ENCODE assay signal across 15 cellular contexts in the genomic region with DNA sequence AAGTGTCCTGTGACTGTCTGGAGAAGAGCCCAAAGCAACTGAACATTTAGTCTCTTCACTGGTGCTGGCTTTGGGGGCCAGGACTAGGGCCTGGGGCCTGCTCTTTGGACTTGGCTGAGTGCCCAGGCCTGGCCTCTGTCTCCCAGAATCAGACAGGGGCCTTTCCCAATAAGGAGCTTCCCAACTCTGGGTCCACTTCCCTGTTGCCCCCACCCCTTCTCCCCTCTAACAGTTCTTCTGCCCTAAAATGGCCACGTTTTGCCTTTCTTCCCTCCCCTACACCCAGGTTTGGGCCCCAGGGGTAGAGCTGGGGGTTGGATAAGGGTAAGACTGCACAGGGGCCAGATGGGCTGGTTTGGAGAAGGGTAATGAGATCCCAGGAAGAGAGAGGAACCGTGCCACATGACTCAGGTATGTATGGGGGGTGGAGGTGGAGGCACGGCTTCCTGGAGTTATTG. TPM values are rescaled to one million over a fixed set of nuclear protein-coding genes. Genes with fewer than 3 reads are reported as not detected.
DNase-seq lines count a peak whose midpoint lies in the region; ATAC-seq, FAIRE-seq and TF ChIP-seq lines count a peak whose summit lies in the region.
"Had no signal": no experiment of that assay in that cellular context is flagged by ENCODE, and none has a peak within 500 bp of the region (broad histone marks: within the 10 kb centered on the region; RNA-seq: fewer than 3 reads in every experiment).

No MANE protein-coding gene starts in this region.

- WGBS in K562 (ENCODE audit: insufficient coverage, low coverage, missing lambda C conversion rate): 45% methylated on average over 2 of the region's 3 CpGs
- 67 to 75% (median 71%) methylated on average over 3 of the region's 3 CpGs for WGBS in stomach, 5 donors

- H3K4me1 Mint-ChIP-seq in activated T-helper 2 cell treated with anti-CD3 and anti-CD28 coated beads, Interferon-gamma antibody, Interleukin-2, Interleukin-4, amounts not matched to agents 10 μg/mL and 5 μg/mL and 100 μg/mL, durations not matched to agents 14 hours and 24 hours and 36 hours (ENCODE audit: low read depth): peaks cover 36% of the 10 kb centered on the region

- peak overlapping the region; percentile 1; the same call in 1 of the 2 replicates for H3K4me2 ChIP-seq in K562 (ENCODE audit: insufficient read depth, low read length)

- H3K4me3 ChIP-seq in HL-60 (replicated peaks; ENCODE audit: insufficient read depth, low read length) (no peak overlapping the region), K562 (no peak overlapping the region), stomach (no peak overlapping the region)

- H3K4me1 ChIP-seq in K562 (replicated peaks in 1 of 2; ENCODE audit: control insufficient read depth in 2 of 2, insufficient read depth in 2 of 2, low read length in 2 of 2): peaks cover 30 to 74% of the 10 kb centered on the region in 2 experiments
- H3K4me1 ChIP-seq in stomach: peaks cover 8 to 53% (median 20%) of the 10 kb centered on the region in 4 donors

- no peaks in the 10 kb centered on the region for H3K79me2 ChIP-seq in K562 (ENCODE audit: control insufficient read depth, insufficient read depth, low read length)

- no peak overlapping the region for H3K4me3 Mint-ChIP-seq in activated T-helper 2 cell treated with anti-CD3 and anti-CD28 coated beads, Interferon-gamma antibody, Interleukin-2, Interleukin-4, amounts not matched to agents 10 μg/mL and 5 μg/mL and 100 μg/mL, durations not matched to agents 14 hours and 24 hours and 36 hours (ENCODE audit: low read depth)
- H3K4me3 Mint-ChIP-seq: activated naive CD4-positive, alpha-beta T cell treated with anti-CD3 and anti-CD28 coated beads, Interleukin-2, amount 10 ng/mL, durations not matched to agents 7 days and 5 days had no signal

- no peaks in the 10 kb centered on the region for H4K20me1 ChIP-seq in K562 (replicated peaks; ENCODE audit: control insufficient read depth, insufficient read depth, low read length)

- ATAC-seq in K562: no peak; the same call in 2 of the 3 replicates
- ATAC-seq in left lobe of liver: peak; percentile 59
- ATAC-seq in GM19351 (IDR thresholded peaks at IDR 0.05; ENCODE audit: unreplicated experiment): no peak
- no peak for ATAC-seq in GM21786 (IDR thresholded peaks at IDR 0.05; ENCODE audit: unreplicated experiment)

- H3K9me3 ChIP-seq in K562 (replicated peaks; ENCODE audit: control insufficient read depth, insufficient read depth, low read depth, low read length) (no peaks in the 10 kb centered on the region), stomach (no peaks in the 10 kb centered on the region)

- H2AFZ ChIP-seq in K562 (ENCODE audit: low read depth, low read length): peak overlapping the region; percentile 93

- H3K27ac ChIP-seq in HL-60 (replicated peaks): peak overlapping the region; percentile 65
- H3K27ac ChIP-seq in K562 (ENCODE audit: extremely low read depth, low read depth, low read length): peak overlapping the region; percentile 73
- H3K27ac ChIP-seq in stomach: peak overlapping the region in 4 of 5 donors; percentile 45 to 74 (median 62)

- TF ChIP-seq EP300 in K562 (IDR thresholded peaks at IDR 0.05; ENCODE audit: low read length) (no peak), stomach (IDR thresholded peaks at IDR 0.05) (no peak)

- H3K9me1 ChIP-seq in K562 (ENCODE audit: control insufficient read depth, insufficient read depth, low read length): no peaks in the 10 kb centered on the region

- no peak for TF ChIP-seq RAD21 in K562 (CRISPR knock-in tag; conservative IDR thresholded peaks at IDR 0.05 in 1 of 2, IDR thresholded peaks at IDR 0.05 in 1 of 2)

- peaks cover 27% of the 10 kb centered on the region for H3K27me3 Mint-ChIP-seq in activated T-helper 2 cell treated with anti-CD3 and anti-CD28 coated beads, Interferon-gamma antibody, Interleukin-2, Interleukin-4, amounts not matched to agents 10 μg/mL and 5 μg/mL and 100 μg/mL, durations not matched to agents 14 hours and 24 hours and 36 hours (ENCODE audit: low read depth)

- peak overlapping the region; percentile 46 to 61 for H3K9ac ChIP-seq in K562 (ENCODE audit: insufficient read depth in 1 of 2, low read depth in 2 of 2, low read length in 2 of 2)

- CTCF ChIA-PET in K562 (lab: Yijun Ruan, JAX; ENCODE audit: low intra/inter-chr PET ratio): no interaction called here

- in situ Hi-C loops in K562 (cut with MboI): no loop called here

- DNase-seq in HL-60 (ENCODE audit: low read depth in 1 of 2, low spot score in 1 of 2) (no peak), K562 (ENCODE audit: extremely low read depth in 1 of 4, low spot score in 3 of 4) (peak in 1 of 4 experiments; percentile 38), left lobe of liver (ENCODE audit: low spot score) (no peak), stomach (no peak), AG08396 (ENCODE audit: low spot score) (no peak)
- no peak for DNase-seq in activated T-helper 2 cell treated with anti-CD3 and anti-CD28 coated beads, Interferon-gamma antibody, Interleukin-2, Interleukin-4, amounts not matched to agents 10 μg/mL and 5 μg/mL and 100 μg/mL, durations not matched to agents 14 hours and 24 hours and 36 hours (ENCODE audit: low spot score)
- DNase-seq: activated naive CD4-positive, alpha-beta T cell treated with anti-CD3 and anti-CD28 coated beads, Interleukin-2, amount 10 ng/mL, durations not matched to agents 7 days and 5 days; cortex of kidney; foreskin melanocyte; occipital lobe; stimulated activated CD4-positive, alpha-beta T cell treated with anti-CD3 and anti-CD28 coated beads, Interleukin-2, amount 100 ng/mL, for 48 hours; stimulated activated naive CD4-positive, alpha-beta T cell had no signal

- FAIRE-seq in K562 (lab: Jason Lieb, UNC): no peak

- H3K9me3 Mint-ChIP-seq in activated T-helper 2 cell treated with anti-CD3 and anti-CD28 coated beads, Interferon-gamma antibody, Interleukin-2, Interleukin-4, amounts not matched to agents 10 μg/mL and 5 μg/mL and 100 μg/mL, durations not matched to agents 14 hours and 24 hours and 36 hours: no peaks in the 10 kb centered on the region
- H3K9me3 Mint-ChIP-seq: activated naive CD4-positive, alpha-beta T cell treated with anti-CD3 and anti-CD28 coated beads, Interleukin-2, amount 10 ng/mL, durations not matched to agents 7 days and 5 days had no signal

- TF ChIP-seq POLR2A in K562 (conservative IDR thresholded peaks at IDR 0.05) (no peak), stomach (IDR thresholded peaks at IDR 0.05) (no peak)

- H3K27me3 ChIP-seq in HL-60 (ENCODE audit: insufficient read depth, poor library complexity, severe bottlenecking) (no peaks in the 10 kb centered on the region), K562 (ENCODE audit: control insufficient read depth in 2 of 2, insufficient read depth in 2 of 2, low read length in 2 of 2) (no peaks in the 10 kb centered on the region), stomach (peaks cover 0 to 18% (median 0%) of the 10 kb centered on the region in 3 donors)

- TF ChIP-seq CTCF in HL-60 (IDR thresholded peaks at IDR 0.05; ENCODE audit: insufficient read depth, low read length): no peak
- no peak for TF ChIP-seq CTCF in K562 (IDR thresholded peaks at IDR 0.05 in 2 of 3, conservative IDR thresholded peaks at IDR 0.05 in 1 of 3; ENCODE audit: insufficient read depth in 2 of 3, low read depth in 1 of 3, low read length in 3 of 3)
- TF ChIP-seq CTCF in stomach (IDR thresholded peaks at IDR 0.05): no peak

- H3K36me3 ChIP-seq in K562 (ENCODE audit: control insufficient read depth, insufficient read depth, low read length) (no peaks in the 10 kb centered on the region), stomach (no peaks in the 10 kb centered on the region)

- H3K36me3 Mint-ChIP-seq in activated T-helper 2 cell treated with anti-CD3 and anti-CD28 coated beads, Interferon-gamma antibody, Interleukin-2, Interleukin-4, amounts not matched to agents 10 μg/mL and 5 μg/mL and 100 μg/mL, durations not matched to agents 14 hours and 24 hours and 36 hours (ENCODE audit: low read depth): no peaks in the 10 kb centered on the region
- H3K36me3 Mint-ChIP-seq: activated naive CD4-positive, alpha-beta T cell treated with anti-CD3 and anti-CD28 coated beads, Interleukin-2, amount 10 ng/mL, durations not matched to agents 7 days and 5 days had no signal

- POLR2A ChIA-PET in K562 (lab: Yijun Ruan, JAX): interaction anchor here (0.6 to 2.0 kb wide), 4 partner anchors 18 to 48 kb away, joined by 3 to 6 read pairs (median 4); no protein-coding TSS in a partner anchor

- BruUV-seq in K562 (replicated peaks; lab: Mats Ljungman, UMichigan): no TSS peak

- intact Hi-C loops in K562 (cut with micrococcal nuclease): no loop called here
- intact Hi-C loops in stomach (cut with DNase I; ENCODE audit: low total_unique reads): no loop called here
- intact Hi-C loops in activated T-helper 2 cell treated with anti-CD3 and anti-CD28 coated beads, Interferon-gamma antibody, Interleukin-2, Interleukin-4, amounts not matched to agents 10 μg/mL and 5 μg/mL and 100 μg/mL, durations not matched to agents 14 hours and 24 hours and 36 hours (cut with micrococcal nuclease): no loop called here

- no peak overlapping the region for H3K27ac Mint-ChIP-seq in activated T-helper 2 cell treated with anti-CD3 and anti-CD28 coated beads, Interferon-gamma antibody, Interleukin-2, Interleukin-4, amounts not matched to agents 10 μg/mL and 5 μg/mL and 100 μg/mL, durations not matched to agents 14 hours and 24 hours and 36 hours
- H3K27ac Mint-ChIP-seq: activated naive CD4-positive, alpha-beta T cell treated with anti-CD3 and anti-CD28 coated beads, Interleukin-2, amount 10 ng/mL, durations not matched to agents 7 days and 5 days had no signal

RNA-seq across cellular contexts. Expression of a gene that starts 10.0 kb away (rescaled TPM):
- total RNA-seq in K562 (2011; cell fraction: chromatin; rRNA removed; ENCODE audit: low replicate concordance): 326 and 672 TPM in 2 replicates
- total RNA-seq in K562 (2011; cell fraction: nucleolus; rRNA removed): 425 and 592 TPM in 2 replicates
- total RNA-seq in K562 (2011; cell fraction: nucleoplasm; rRNA removed): 368 and 393 TPM in 2 replicates
- total RNA-seq in K562 (2014; rRNA removed) (47.4 and 59.0 TPM in 2 replicates), K562 (2014; rRNA removed; fragmentation: Illumina TruSeq; extraction: Trizol) (41.7 and 49.0 TPM in 2 replicates), K562 (2015; rRNA removed; fragmentation: Illumina TruSeq; extraction: Trizol) (33.7 and 34.5 TPM in 2 replicates), K562 (2021) (71.0 and 75.2 TPM in 2 replicates), left lobe of liver (29.2 TPM), stomach (100 to 1,000 TPM in 2 of 5 donors, 10 to 100 TPM in 3; 53.7 to 182 (median 88.8) TPM)
- polyA plus RNA-seq in K562 (2011; rRNA removed) (55.5 and 114 TPM in 2 replicates), K562 (2014; fragmentation: Illumina TruSeq; extraction: Trizol) (82.1 and 82.8 TPM in 2 replicates), K562 (2014; fragmentation: Nextera tagmentation; extraction: Ambion mirVana) (1 to 10 TPM; 9.1 to 9.2 TPM), K562 (2014; rRNA removed) (34.0 and 36.0 TPM in 2 replicates), stomach (100 to 1,000 TPM in 1 of 3 donors, 10 to 100 TPM in 2; 29.3 to 102 (median 33.2) TPM)
- 44.7 and 52.4 TPM in 2 replicates for polyA plus RNA-seq in K562 (2011; cell fraction: cytosol; rRNA removed)
- 273 and 364 TPM in 2 replicates for polyA plus RNA-seq in K562 (2011; cell fraction: nucleus; rRNA removed)
- polyA plus RNA-seq in K562 (2012): 58.8 and 103 TPM in 2 replicates
- polyA minus RNA-seq in K562 (2011; rRNA and poly(A)+ RNA removed): 104 and 113 TPM in 2 replicates
- polyA minus RNA-seq in K562 (2011; cell fraction: cytosol; rRNA and poly(A)+ RNA removed): 72.0 and 119 TPM in 2 replicates
- polyA minus RNA-seq in K562 (2011; cell fraction: nucleus; rRNA and poly(A)+ RNA removed): 150 and 186 TPM in 2 replicates
- 41.4 and 41.5 TPM in 2 replicates for total RNA-seq in activated T-helper 2 cell treated with anti-CD3 and anti-CD28 coated beads, Interferon-gamma antibody, Interleukin-2, Interleukin-4, amounts not matched to agents 10 μg/mL and 5 μg/mL and 100 μg/mL, durations not matched to agents 14 hours and 24 hours and 36 hours

RNA-seq across cellular contexts. Expression of a gene that starts 44.4 kb away (rescaled TPM):
- 171 and 231 TPM in 2 replicates for total RNA-seq in K562 (2011; cell fraction: chromatin; rRNA removed; ENCODE audit: low replicate concordance)
- 114 and 120 TPM in 2 replicates for total RNA-seq in K562 (2011; cell fraction: nucleolus; rRNA removed)
- total RNA-seq in K562 (2011; cell fraction: nucleoplasm; rRNA removed): 142 and 195 TPM in 2 replicates
- total RNA-seq in K562 (2014; rRNA removed) (247 and 289 TPM in 2 replicates), K562 (2014; rRNA removed; fragmentation: Illumina TruSeq; extraction: Trizol) (426 and 493 TPM in 2 replicates), K562 (2015; rRNA removed; fragmentation: Illumina TruSeq; extraction: Trizol) (370 and 390 TPM in 2 replicates), K562 (2021) (275 and 293 TPM in 2 replicates), left lobe of liver (0.45 TPM), stomach (not detected)
- polyA plus RNA-seq in K562 (2011; rRNA removed) (755 and 772 TPM in 2 replicates), K562 (2014; fragmentation: Illumina TruSeq; extraction: Trizol) (506 and 588 TPM in 2 replicates), K562 (2014; fragmentation: Nextera tagmentation; extraction: Ambion mirVana) (1,000 to 10,000 TPM; 1,162 to 1,335 TPM), K562 (2014; rRNA removed) (490 and 525 TPM in 2 replicates), stomach (under 1 TPM in 2 of 3 donors, not detected in 1; 0.44 to 0.50 TPM)
- polyA plus RNA-seq in K562 (2011; cell fraction: cytosol; rRNA removed): 401 and 610 TPM in 2 replicates
- 280 and 410 TPM in 2 replicates for polyA plus RNA-seq in K562 (2011; cell fraction: nucleus; rRNA removed)
- polyA plus RNA-seq in K562 (2012): 413 and 440 TPM in 2 replicates
- 316 and 357 TPM in 2 replicates for polyA minus RNA-seq in K562 (2011; rRNA and poly(A)+ RNA removed)
- 105 and 110 TPM in 2 replicates for polyA minus RNA-seq in K562 (2011; cell fraction: cytosol; rRNA and poly(A)+ RNA removed)
- polyA minus RNA-seq in K562 (2011; cell fraction: nucleus; rRNA and poly(A)+ RNA removed): 61.3 and 121 TPM in 2 replicates
- total RNA-seq in activated T-helper 2 cell treated with anti-CD3 and anti-CD28 coated beads, Interferon-gamma antibody, Interleukin-2, Interleukin-4, amounts not matched to agents 10 μg/mL and 5 μg/mL and 100 μg/mL, durations not matched to agents 14 hours and 24 hours and 36 hours: 4.5 and 5.6 TPM in 2 replicates
- total RNA-seq: LHCN-M2 had no signal

RNA-seq across cellular contexts. Expression of a gene that starts 44.5 kb away (rescaled TPM):
- total RNA-seq in K562 (2011; cell fraction: chromatin; rRNA removed; ENCODE audit: low replicate concordance): 8.1 and 25.0 TPM in 2 replicates
- 9.7 and 11.1 TPM in 2 replicates for total RNA-seq in K562 (2011; cell fraction: nucleolus; rRNA removed)
- 9.7 and 11.8 TPM in 2 replicates for total RNA-seq in K562 (2011; cell fraction: nucleoplasm; rRNA removed)
- total RNA-seq in K562 (2014; rRNA removed): 15.9 and 17.7 TPM in 2 replicates
- total RNA-seq in K562 (2014; rRNA removed; fragmentation: Illumina TruSeq; extraction: Trizol): 3.5 and 3.7 TPM in 2 replicates
- total RNA-seq in K562 (2015; rRNA removed; fragmentation: Illumina TruSeq; extraction: Trizol): 5.9 and 8.7 TPM in 2 replicates
- 96.5 and 111 TPM in 2 replicates for total RNA-seq in K562 (2021)
- polyA plus RNA-seq in K562 (2011; rRNA removed): 7.7 and 15.6 TPM in 2 replicates
- polyA plus RNA-seq in K562 (2011; cell fraction: cytosol; rRNA removed): 11.8 and 25.5 TPM in 2 replicates
- polyA plus RNA-seq in K562 (2011; cell fraction: nucleus; rRNA removed): 15.0 and 32.1 TPM in 2 replicates
- polyA plus RNA-seq in K562 (2012): 35.9 and 43.9 TPM in 2 replicates
- 65.7 and 88.2 TPM in 2 replicates for polyA plus RNA-seq in K562 (2014; fragmentation: Illumina TruSeq; extraction: Trizol)
- polyA plus RNA-seq in K562 (2014; fragmentation: Nextera tagmentation; extraction: Ambion mirVana): 1 to 10 TPM; 1.0 TPM
- 30.3 and 34.6 TPM in 2 replicates for polyA plus RNA-seq in K562 (2014; rRNA removed)
- 4.7 and 6.3 TPM in 2 replicates for polyA minus RNA-seq in K562 (2011; rRNA and poly(A)+ RNA removed)
- 31.2 and 48.8 TPM in 2 replicates for polyA minus RNA-seq in K562 (2011; cell fraction: cytosol; rRNA and poly(A)+ RNA removed)
- polyA minus RNA-seq in K562 (2011; cell fraction: nucleus; rRNA and poly(A)+ RNA removed): 6.7 and 8.1 TPM in 2 replicates
- total RNA-seq in left lobe of liver: 3.3 TPM
- 10 to 100 TPM in 1 of 5 donors, 1 to 10 TPM in 4; 1.2 to 35.7 (median 2.6) TPM for total RNA-seq in stomach
- polyA plus RNA-seq in stomach: 10 to 100 TPM; 16.9 to 35.1 (median 17.6) TPM
- total RNA-seq in activated T-helper 2 cell treated with anti-CD3 and anti-CD28 coated beads, Interferon-gamma antibody, Interleukin-2, Interleukin-4, amounts not matched to agents 10 μg/mL and 5 μg/mL and 100 μg/mL, durations not matched to agents 14 hours and 24 hours and 36 hours: 0.60 and 0.78 TPM in 2 replicates

Comparison
In these comparisons a context has a peak if more than half of its experiments do, and no peak if none do; other contexts are left out.
1. RNA of a gene that starts 44.4 kb away (total RNA-seq): 114 to 493 TPM in K562; 4.5 to 5.6 TPM in activated T-helper 2 cell treated with anti-CD3 and anti-CD28 coated beads, Interferon-gamma antibody, Interleukin-2, Interleukin-4, amounts not matched to agents 10 μg/mL and 5 μg/mL and 100 μg/mL, durations not matched to agents 14 hours and 24 hours and 36 hours, 0.45 TPM in left lobe of liver (single experiment) and not detected in stomach; every median in the first group is over 10 times any median in the second.
2. Peak in every context shown above with its lines, with median percentiles within 50 percentile points of each other: H3K27ac ChIP-seq.